Comparison of ENCODE assay signal across 19 cellular contexts in genomic region chr20:18090044-18090443, GRCh38. TPM values are rescaled to one million over a fixed set of nuclear protein-coding genes. Genes with fewer than 3 reads are reported as not detected.
A peak's percentile ranks its signal among the peaks of the same experiment; 100 is the strongest.
DNase-seq lines count a peak whose midpoint lies in the region; ATAC-seq and TF ChIP-seq lines count a peak whose summit lies in the region.
"Had no signal": no experiment of that assay in that cellular context is flagged by ENCODE, and none has a peak within 500 bp of the region (broad histone marks: within the 10 kb centered on the region; RNA-seq: fewer than 3 reads in every experiment).

No MANE protein-coding gene starts in this region.

- H3K4me3 ChIP-seq in NB4 (ENCODE audit: low read depth, low read length) = no peak overlapping the region
- H3K4me3 ChIP-seq in endodermal cell (ENCODE audit: low read length) = no peak overlapping the region
- H3K4me3 ChIP-seq: PC-9 had no signal

- H2BK20ac ChIP-seq in H9 (ENCODE audit: low read depth, low read length, poor library complexity, severe bottlenecking) = no peak overlapping the region

- H3K9ac ChIP-seq in H9 (ENCODE audit: extremely low read depth, insufficient read length, low read length) (no peak overlapping the region), endodermal cell (ENCODE audit: extremely low read depth, low read length, poor library complexity, severe bottlenecking) (no peak overlapping the region)

- H4K91ac ChIP-seq in H9 (ENCODE audit: insufficient read length, low read depth, low read length) = no peak overlapping the region

- TF ChIP-seq POLR2A in NB4 (IDR thresholded peaks at IDR 0.05; ENCODE audit: extremely low read depth, insufficient read length) = no peak

- WGBS in H9 (ENCODE audit: extremely low coverage, insufficient read length, low lambda C conversion rate) = no CpG with 5 or more reads among the region's 3 CpGs
- 66 to 75% methylated on average over 3 of the region's 3 CpGs for WGBS in endodermal cell (ENCODE audit: insufficient coverage in 1 of 2, insufficient read length in 1 of 2), 2 experiments

- H3K14ac ChIP-seq in H9 (ENCODE audit: insufficient read depth, low read length) = no peak overlapping the region

- H3K9me3 ChIP-seq in H9 (ENCODE audit: control insufficient read depth, low read depth, low read length) (no peaks in the 10 kb centered on the region), endodermal cell (ENCODE audit: control insufficient read depth, low read length) (no peaks in the 10 kb centered on the region)
- H3K9me3 ChIP-seq: BE2C had no signal

- H3K79me1 ChIP-seq in H9 (ENCODE audit: insufficient read depth, low read depth, low read length, poor library complexity, severe bottlenecking) = no peaks in the 10 kb centered on the region

- in situ Hi-C loops in ACHN (cut with HindIII; ENCODE audit: low pct_ligation_motif_present, low pct_unique_long_range_greater_than_20kb, low sequenced_read_pairs) = no loop called here

- H3K27me3 Mint-ChIP-seq in H9 (ENCODE audit: low read depth) (peaks cover 6% of the 10 kb centered on the region), endodermal cell (ENCODE audit: insufficient read depth) (peaks cover 9% of the 10 kb centered on the region)
- H3K27me3 Mint-ChIP-seq in activated CD8-positive, alpha-beta memory T cell treated with anti-CD3 and anti-CD28 coated beads, Interleukin-2, amount 10 ng/mL, durations not matched to agents 7 days and 5 days = no peaks in the 10 kb centered on the region

- no peak overlapping the region for H2AK5ac ChIP-seq in H9 (ENCODE audit: insufficient read length, low read length)

- no peak overlapping the region for H3K4ac ChIP-seq in H9 (ENCODE audit: low read depth, low read length)

- ATAC-seq in activated CD8-positive, alpha-beta memory T cell treated with anti-CD3 and anti-CD28 coated beads, Interleukin-2, amount 10 ng/mL, durations not matched to agents 7 days and 5 days = no peak
- ATAC-seq in HG03469 (IDR thresholded peaks at IDR 0.05; ENCODE audit: unreplicated experiment) = no peak

- DNase-seq in H9 = no peak
- peak; percentile 12 for DNase-seq in NB4 (ENCODE audit: low read depth)
- no peak for DNase-seq in endodermal cell
- DNase-seq in pons (ENCODE audit: low spot score) = peak; percentile 3
- DNase-seq in ACHN = no peak
- DNase-seq in activated CD8-positive, alpha-beta memory T cell treated with anti-CD3 and anti-CD28 coated beads, Interleukin-2, amount 10 ng/mL, durations not matched to agents 7 days and 5 days = no peak
- DNase-seq: BE2C; CD4-positive, alpha-beta memory T cell; DMS79; IMR-90; Kasumi-1; NCI-H1417; NCI-H187 treated with DMSO at 0.1 percent for 48 hours; NCI-H446; NCI-H69; PC-9 had no signal

- H2BK120ac ChIP-seq in H9 (ENCODE audit: low read depth, low read length, poor library complexity, severe bottlenecking) = no peak overlapping the region

- no peaks in the 10 kb centered on the region for H4K20me1 ChIP-seq in H9 (ENCODE audit: control insufficient read depth, insufficient read depth, insufficient read length)

- H3K79me2 ChIP-seq in H9 (ENCODE audit: insufficient read depth, low read length) = no peaks in the 10 kb centered on the region

- H3K4me3 Mint-ChIP-seq in H9 = no peak overlapping the region
- no peak overlapping the region for H3K4me3 Mint-ChIP-seq in endodermal cell
- H3K4me3 Mint-ChIP-seq in activated CD8-positive, alpha-beta memory T cell treated with anti-CD3 and anti-CD28 coated beads, Interleukin-2, amount 10 ng/mL, durations not matched to agents 7 days and 5 days = no peak overlapping the region
- H3K4me3 Mint-ChIP-seq: CD4-positive, alpha-beta memory T cell had no signal

- H3K23me2 ChIP-seq in H9 (ENCODE audit: insufficient read length, low read depth, low read length, poor library complexity, severe bottlenecking) = no peaks in the 10 kb centered on the region

- H3T11ph ChIP-seq in H9 (ENCODE audit: low read length) = no peak overlapping the region

- H2BK12ac ChIP-seq in H9 (ENCODE audit: insufficient read length, low read depth, low read length) = no peak overlapping the region

- H2BK5ac ChIP-seq in H9 (ENCODE audit: insufficient read length, low read length) = no peak overlapping the region

- H4K8ac ChIP-seq in H9 (replicated peaks; ENCODE audit: insufficient read length, low read depth, low read length) = no peak overlapping the region

- H3K4me1 Mint-ChIP-seq in H9 (peaks cover 8 to 13% of the 10 kb centered on the region in 2 experiments; a peak in 3 of 4 replicates), endodermal cell (peaks cover 19% of the 10 kb centered on the region)
- H3K4me1 Mint-ChIP-seq in activated CD8-positive, alpha-beta memory T cell treated with anti-CD3 and anti-CD28 coated beads, Interleukin-2, amount 10 ng/mL, durations not matched to agents 7 days and 5 days = no peaks in the 10 kb centered on the region
- H3K4me1 Mint-ChIP-seq: CD4-positive, alpha-beta memory T cell had no signal

- H3K4me1 ChIP-seq in H9 (ENCODE audit: insufficient read depth, low read length) = no peaks in the 10 kb centered on the region
- H3K4me1 ChIP-seq in endodermal cell (ENCODE audit: control insufficient read depth, insufficient read depth, low read length) = peaks cover 10% of the 10 kb centered on the region
- H3K4me1 ChIP-seq: BE2C had no signal

- no peak overlapping the region for H3K56ac ChIP-seq in H9 (ENCODE audit: insufficient read length, low read depth, low read length)

- no peak overlapping the region for H3K23ac ChIP-seq in H9 (ENCODE audit: insufficient read length, low read depth, low read length)

- no peak overlapping the region for H4K5ac ChIP-seq in H9 (ENCODE audit: insufficient read length, low read depth, low read length)

- no peak overlapping the region for H3K18ac ChIP-seq in H9 (ENCODE audit: insufficient read length, low read depth, low read length)

- H3K27me3 ChIP-seq in H9 (ENCODE audit: insufficient read depth, low read length) (no peaks in the 10 kb centered on the region), endodermal cell (ENCODE audit: control insufficient read depth, insufficient read depth, low read length, poor library complexity, severe bottlenecking) (no peaks in the 10 kb centered on the region)

- no peaks in the 10 kb centered on the region for H3K36me3 ChIP-seq in endodermal cell (ENCODE audit: control insufficient read depth, insufficient read depth, low read length)
- H3K36me3 ChIP-seq: BE2C had no signal

- CTCF ChIA-PET in activated CD8-positive, alpha-beta memory T cell treated with anti-CD3 and anti-CD28 coated beads, Interleukin-2, amount 10 ng/mL, durations not matched to agents 7 days and 5 days (lab: Charles Lee) = no interaction called here

- no peak overlapping the region for H3K4me2 ChIP-seq in H9 (ENCODE audit: insufficient read depth, insufficient read length, low read length)
- H3K4me2 ChIP-seq: PC-9 had no signal

- TF ChIP-seq CTCF in H9 (conservative IDR thresholded peaks at IDR 0.05) (0 out of 3 replicates have a peak, but pooled peaks have one; percentile 13), NB4 (IDR thresholded peaks at IDR 0.05; ENCODE audit: low read depth, low read length) (peak; percentile 3), endodermal cell (conservative IDR thresholded peaks at IDR 0.05) (peak; percentile 59)

- no peak overlapping the region for H3K27ac ChIP-seq in H9 (ENCODE audit: insufficient read length, low read depth, low read length)
- no peak overlapping the region for H3K27ac ChIP-seq in endodermal cell (ENCODE audit: low read depth, low read length)
- H3K27ac ChIP-seq: PC-9 had no signal

- no peak overlapping the region for H2AFZ ChIP-seq in H9 (ENCODE audit: low read length)
- H2AFZ ChIP-seq: PC-9 had no signal

- H3K9me3 Mint-ChIP-seq in H9 (no peaks in the 10 kb centered on the region), endodermal cell (no peaks in the 10 kb centered on the region)
- H3K9me3 Mint-ChIP-seq in activated CD8-positive, alpha-beta memory T cell treated with anti-CD3 and anti-CD28 coated beads, Interleukin-2, amount 10 ng/mL, durations not matched to agents 7 days and 5 days (ENCODE audit: low read depth) = no peaks in the 10 kb centered on the region
- H3K9me3 Mint-ChIP-seq: CD4-positive, alpha-beta memory T cell had no signal

- H3K36me3 Mint-ChIP-seq in H9 (ENCODE audit: insufficient read depth in 1 of 3, low read depth in 3 of 3) (no peaks in the 10 kb centered on the region), endodermal cell (ENCODE audit: low read depth) (no peaks in the 10 kb centered on the region)
- H3K36me3 Mint-ChIP-seq in activated CD8-positive, alpha-beta memory T cell treated with anti-CD3 and anti-CD28 coated beads, Interleukin-2, amount 10 ng/mL, durations not matched to agents 7 days and 5 days = no peaks in the 10 kb centered on the region
- H3K36me3 Mint-ChIP-seq: CD4-positive, alpha-beta memory T cell had no signal

- H2BK15ac ChIP-seq in H9 (ENCODE audit: low read depth, low read length) = no peak overlapping the region

- H3K27ac Mint-ChIP-seq in H9 (no peak overlapping the region), endodermal cell (no peak overlapping the region)
- no peak overlapping the region for H3K27ac Mint-ChIP-seq in activated CD8-positive, alpha-beta memory T cell treated with anti-CD3 and anti-CD28 coated beads, Interleukin-2, amount 10 ng/mL, durations not matched to agents 7 days and 5 days
- H3K27ac Mint-ChIP-seq: CD4-positive, alpha-beta memory T cell had no signal

RNA-seq across cellular contexts. Expression of gene OVOL2, which starts 32.3 kb away (rescaled TPM):
- total RNA-seq in H9 (2021) (5.8 and 6.4 TPM in 2 replicates), endodermal cell (10 to 100 TPM; 15.3 to 17.0 TPM)
- 0.96 TPM for polyA plus RNA-seq in endodermal cell (2013, experiment 1 of 2)
- 1.2 TPM for polyA plus RNA-seq in endodermal cell (2013, experiment 2 of 2)
- not detected for total RNA-seq in activated CD8-positive, alpha-beta memory T cell treated with anti-CD3 and anti-CD28 coated beads, Interleukin-2, amount 10 ng/mL, durations not matched to agents 7 days and 5 days
- total RNA-seq: CD4-positive, alpha-beta memory T cell; G401; IMR-90 had no signal
- polyA plus RNA-seq: AG04450; CD4-positive, alpha-beta memory T cell; IMR-90 had no signal

RNA-seq across cellular contexts. Expression of gene KAT14, which starts 47.6 kb away (rescaled TPM):
- 19.2 and 21.5 TPM in 2 replicates for total RNA-seq in H9 (2021)
- total RNA-seq in endodermal cell = 10 to 100 TPM; 35.2 to 51.0 TPM
- 19.6 TPM for polyA plus RNA-seq in endodermal cell (2013, experiment 1 of 2)
- polyA plus RNA-seq in endodermal cell (2013, experiment 2 of 2) = 17.6 TPM
- 10 to 100 TPM; 13.6 to 14.3 TPM for total RNA-seq in activated CD8-positive, alpha-beta memory T cell treated with anti-CD3 and anti-CD28 coated beads, Interleukin-2, amount 10 ng/mL, durations not matched to agents 7 days and 5 days

RNA-seq across cellular contexts. Expression of gene PET117, which starts 47.6 kb away (rescaled TPM):
- 24.1 and 25.0 TPM in 2 replicates for total RNA-seq in H9 (2021)
- 10 to 100 TPM; 34.2 to 44.4 TPM for total RNA-seq in endodermal cell
- 17.3 TPM for polyA plus RNA-seq in endodermal cell (2013, experiment 1 of 2)
- 19.8 TPM for polyA plus RNA-seq in endodermal cell (2013, experiment 2 of 2)
- 10 to 100 TPM; 11.4 to 15.8 TPM for total RNA-seq in activated CD8-positive, alpha-beta memory T cell treated with anti-CD3 and anti-CD28 coated beads, Interleukin-2, amount 10 ng/mL, durations not matched to agents 7 days and 5 days

Comparison
In these comparisons a context has a peak if more than half of its experiments do, and no peak if none do; other contexts are left out.
1. DNase-seq: peak in NB4 (single experiment) and pons (single experiment); none in H9 (single experiment), endodermal cell (single experiment), ACHN (single experiment) and activated CD8-positive, alpha-beta memory T cell treated with anti-CD3 and anti-CD28 coated beads, Interleukin-2, amount 10 ng/mL, durations not matched to agents 7 days and 5 days (single experiment).
2. CTCF ChIP-seq: peak in every context shown above with its lines; median percentile 59 in endodermal cell; 13 in H9; 3 in NB4.